ENCODE assay signal across 8 cellular contexts in the genomic region with DNA sequence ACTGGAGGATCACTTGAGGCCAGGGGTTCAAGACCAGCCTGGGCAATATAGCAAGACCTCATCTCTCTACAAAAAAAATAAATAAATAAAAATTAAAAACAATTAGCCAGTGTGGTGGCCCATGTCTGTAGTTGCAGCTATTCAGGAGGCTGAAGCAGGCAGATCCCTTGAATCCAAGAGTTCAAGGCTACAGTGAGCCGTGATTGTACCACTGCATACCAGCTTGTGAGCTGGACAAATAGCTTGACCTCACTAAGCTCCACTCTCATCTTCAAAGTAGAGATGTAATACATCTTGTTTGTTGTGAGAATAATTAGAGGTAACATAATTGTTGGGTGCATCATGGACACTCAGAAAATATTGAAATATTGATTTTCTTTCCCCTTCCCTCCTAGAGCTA.
"Had no signal": no experiment of that assay in that cellular context is flagged by ENCODE, and none has a peak within 500 bp of the region (broad histone marks: within the 10 kb centered on the region; RNA-seq: fewer than 3 reads in every experiment).

No MANE protein-coding gene starts in this region.

- DNase-seq: GDM1, GF-D8 had no signal

- ATAC-seq: GM12878 had no signal

- FAIRE-seq: G401.6, GM12878, GM12891, GM12892, GM18507, GM19239 had no signal

- H3K4me3 ChIP-seq: GM12878 had no signal
